2 cellular contexts compared by ENCODE assay signal in the genomic region with DNA sequence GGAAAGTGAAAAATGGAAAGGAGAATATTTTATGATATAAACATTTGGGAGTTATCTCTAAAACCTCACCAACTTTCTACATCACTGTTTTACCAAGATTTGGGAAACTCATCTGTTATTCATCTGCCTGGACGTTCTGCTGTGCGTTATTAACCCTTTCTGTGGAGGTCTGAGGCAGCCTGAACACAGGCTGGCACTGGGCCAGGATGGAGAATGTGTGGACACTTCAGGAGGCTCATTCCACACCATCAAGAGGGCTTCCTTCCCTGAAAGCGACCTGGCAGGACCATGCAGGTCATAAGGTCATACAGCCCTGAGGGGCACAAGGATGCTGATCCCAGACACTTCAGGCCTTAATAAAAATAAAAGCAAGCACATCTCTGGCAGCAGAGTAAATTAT.
TF ChIP-seq lines count a peak whose summit lies in the region.

No MANE protein-coding gene starts in this region.

TF ChIP-seq in IMR-90, 13 proteins besides CTCF, POLR2A, EP300 and RAD21:
- no peak for TF ChIP-seq NFE2L2 (IDR thresholded peaks at IDR 0.05; ENCODE audit: low read depth, low read length)
- TF ChIP-seq, protein P1, sequence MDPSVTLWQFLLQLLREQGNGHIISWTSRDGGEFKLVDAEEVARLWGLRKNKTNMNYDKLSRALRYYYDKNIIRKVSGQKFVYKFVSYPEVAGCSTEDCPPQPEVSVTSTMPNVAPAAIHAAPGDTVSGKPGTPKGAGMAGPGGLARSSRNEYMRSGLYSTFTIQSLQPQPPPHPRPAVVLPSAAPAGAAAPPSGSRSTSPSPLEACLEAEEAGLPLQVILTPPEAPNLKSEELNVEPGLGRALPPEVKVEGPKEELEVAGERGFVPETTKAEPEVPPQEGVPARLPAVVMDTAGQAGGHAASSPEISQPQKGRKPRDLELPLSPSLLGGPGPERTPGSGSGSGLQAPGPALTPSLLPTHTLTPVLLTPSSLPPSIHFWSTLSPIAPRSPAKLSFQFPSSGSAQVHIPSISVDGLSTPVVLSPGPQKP (IDR thresholded peaks at IDR 0.05; ENCODE audit: borderline replicate concordance, low read depth, low read length), result no peak
- TF ChIP-seq MXI1 (IDR thresholded peaks at IDR 0.05; ENCODE audit: borderline replicate concordance, low read depth, low read length), result no peak
- TF ChIP-seq RFX5 (IDR thresholded peaks at IDR 0.05; ENCODE audit: low read depth, low read length), result no peak
- TF ChIP-seq MAFK (IDR thresholded peaks at IDR 0.05; ENCODE audit: low read depth, low read length), result no peak
TF ChIP-seq in IMR-90: peak in this region for 0.

TF ChIP-seq in GM12878, 131 proteins besides CTCF, POLR2A, EP300 and RAD21:
- TF ChIP-seq LARP7 (IDR thresholded peaks at IDR 0.05) (no peak), SMARCA5 (IDR thresholded peaks at IDR 0.05) (no peak), ZBTB40 (IDR thresholded peaks at IDR 0.05; ENCODE audit: borderline replicate concordance) (no peak), RELA (IDR thresholded peaks at IDR 0.05; ENCODE audit: borderline replicate concordance, partially characterized antibody) (no peak), FOXK2 (IDR thresholded peaks at IDR 0.05) (no peak), RBBP5 (conservative IDR thresholded peaks at IDR 0.05) (no peak), E2F8 (IDR thresholded peaks at IDR 0.05; ENCODE audit: low read depth, partially characterized antibody) (no peak), RUNX3 (IDR thresholded peaks at IDR 0.05; ENCODE audit: low read length) (no peak), TBL1XR1 (IDR thresholded peaks at IDR 0.05; ENCODE audit: low read depth, low read length) (no peak), IKZF2 (IDR thresholded peaks at IDR 0.05) (no peak), RB1 (IDR thresholded peaks at IDR 0.05; ENCODE audit: borderline replicate concordance) (no peak), SMC3 (IDR thresholded peaks at IDR 0.05; ENCODE audit: borderline replicate concordance, low read length) (no peak), POU2F2 (IDR thresholded peaks at IDR 0.05; ENCODE audit: borderline replicate concordance, low read depth, low read length) (no peak), HCFC1 (IDR thresholded peaks at IDR 0.05; ENCODE audit: low read length) (no peak)
- TF ChIP-seq, protein P2, sequence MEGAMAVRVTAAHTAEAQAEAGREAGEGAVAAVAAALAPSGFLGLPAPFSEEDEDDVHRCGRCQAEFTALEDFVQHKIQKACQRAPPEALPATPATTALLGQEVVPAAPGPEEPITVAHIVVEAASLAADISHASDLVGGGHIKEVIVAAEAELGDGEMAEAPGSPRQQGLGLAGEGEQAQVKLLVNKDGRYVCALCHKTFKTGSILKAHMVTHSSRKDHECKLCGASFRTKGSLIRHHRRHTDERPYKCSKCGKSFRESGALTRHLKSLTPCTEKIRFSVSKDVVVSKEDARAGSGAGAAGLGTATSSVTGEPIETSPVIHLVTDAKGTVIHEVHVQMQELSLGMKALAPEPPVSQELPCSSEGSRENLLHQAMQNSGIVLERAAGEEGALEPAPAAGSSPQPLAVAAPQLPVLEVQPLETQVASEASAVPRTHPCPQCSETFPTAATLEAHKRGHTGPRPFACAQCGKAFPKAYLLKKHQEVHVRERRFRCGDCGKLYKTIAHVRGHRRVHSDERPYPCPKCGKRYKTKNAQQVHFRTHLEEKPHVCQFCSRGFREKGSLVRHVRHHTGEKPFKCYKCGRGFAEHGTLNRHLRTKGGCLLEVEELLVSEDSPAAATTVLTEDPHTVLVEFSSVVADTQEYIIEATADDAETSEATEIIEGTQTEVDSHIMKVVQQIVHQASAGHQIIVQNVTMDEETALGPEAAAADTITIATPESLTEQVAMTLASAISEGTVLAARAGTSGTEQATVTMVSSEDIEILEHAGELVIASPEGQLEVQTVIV (IDR thresholded peaks at IDR 0.05; ENCODE audit: borderline replicate concordance, partially characterized antibody), result no peak
- TF ChIP-seq, protein P3, sequence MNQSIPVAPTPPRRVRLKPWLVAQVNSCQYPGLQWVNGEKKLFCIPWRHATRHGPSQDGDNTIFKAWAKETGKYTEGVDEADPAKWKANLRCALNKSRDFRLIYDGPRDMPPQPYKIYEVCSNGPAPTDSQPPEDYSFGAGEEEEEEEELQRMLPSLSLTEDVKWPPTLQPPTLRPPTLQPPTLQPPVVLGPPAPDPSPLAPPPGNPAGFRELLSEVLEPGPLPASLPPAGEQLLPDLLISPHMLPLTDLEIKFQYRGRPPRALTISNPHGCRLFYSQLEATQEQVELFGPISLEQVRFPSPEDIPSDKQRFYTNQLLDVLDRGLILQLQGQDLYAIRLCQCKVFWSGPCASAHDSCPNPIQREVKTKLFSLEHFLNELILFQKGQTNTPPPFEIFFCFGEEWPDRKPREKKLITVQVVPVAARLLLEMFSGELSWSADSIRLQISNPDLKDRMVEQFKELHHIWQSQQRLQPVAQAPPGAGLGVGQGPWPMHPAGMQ (IDR thresholded peaks at IDR 0.05; ENCODE audit: borderline replicate concordance), result no peak
TF ChIP-seq in GM12878: peak in this region for 0.
